Comparison of ENCODE assay signal across 13 cellular contexts in genomic region chr2:177881001-177881748, GRCh38.
"Had no signal": no experiment of that assay in that cellular context is flagged by ENCODE, and none has a peak within 500 bp of the region (broad histone marks: within the 10 kb centered on the region; RNA-seq: fewer than 3 reads in every experiment).

No MANE protein-coding gene starts in this region.

- DNase-seq: activated CD4-positive, alpha-beta T cell treated with anti-CD3 and anti-CD28 coated beads for 1 hour; activated effector memory CD4-positive, alpha-beta T cell treated with anti-CD3 and anti-CD28 coated beads, Interleukin-2, amount 50 U/mL, for 16 hours; activated T-cell treated with anti-CD3 and anti-CD28 coated beads, Interleukin-2, amount 50 U/mL, for 72 hours; cerebellar nuclear complex; cortex of kidney; left cardiac atrium; midbrain; stimulated activated CD4-positive, alpha-beta T cell treated with anti-CD3 and anti-CD28 coated beads, Interleukin-2, amount 100 ng/mL, for 24 hours; stimulated activated naive CD8-positive, alpha-beta T cell treated with anti-CD3 and anti-CD28 coated beads, Interleukin-15, Interleukin-2, amounts not matched to agents 100 U/mL and 50 U/mL, for 24 hours; transverse colon had no signal

- H3K36me3 ChIP-seq: ascending aorta, gastroesophageal sphincter, transverse colon had no signal

- H3K4me1 ChIP-seq: ascending aorta, gastroesophageal sphincter had no signal

- ATAC-seq: activated T-cell treated with anti-CD3 and anti-CD28 coated beads, Interleukin-2, amount 50 U/mL, for 72 hours; gastroesophageal sphincter; stimulated activated naive CD8-positive, alpha-beta T cell treated with anti-CD3 and anti-CD28 coated beads, Interleukin-15, Interleukin-2, amounts not matched to agents 100 U/mL and 50 U/mL, for 24 hours had no signal

- H3K9me3 ChIP-seq: ascending aorta, gastroesophageal sphincter, transverse colon had no signal

- H3K27ac ChIP-seq: ascending aorta, gastroesophageal sphincter, transverse colon had no signal

- H3K27me3 ChIP-seq: ascending aorta, gastroesophageal sphincter, transverse colon had no signal

- H3K4me3 ChIP-seq: ascending aorta, gastroesophageal sphincter, lung, transverse colon had no signal
